1 cellular context compared by ENCODE assay signal in genomic region chr2:156400704-156401678, GRCh38.
TF ChIP-seq lines count a peak whose summit lies in the region.

No MANE protein-coding gene starts in this region.

TF ChIP-seq in HepG2, 621 proteins besides CTCF, POLR2A, EP300 and RAD21 (continued from another document and continues in another):
- TF ChIP-seq ZNF350 (CRISPR knock-in tag; IDR thresholded peaks at IDR 0.05; ENCODE audit: borderline replicate concordance, low read depth): no peak
- no peak for TF ChIP-seq NONO (IDR thresholded peaks at IDR 0.05)
- peak; percentile 36; the same call in 1 of the 2 replicates for TF ChIP-seq NONO (CRISPR knock-in tag; conservative IDR thresholded peaks at IDR 0.05)
- TF ChIP-seq TFAP4 (IDR thresholded peaks at IDR 0.05; ENCODE audit: borderline replicate concordance, low read depth): peak; percentile 26; the same call in 1 of the 2 replicates
- TF ChIP-seq ASH2L (IDR thresholded peaks at IDR 0.05; ENCODE audit: insufficient read length, low read depth, low read length): peak; percentile 91
- no peak for TF ChIP-seq ETV6 (CRISPR knock-in tag; conservative IDR thresholded peaks at IDR 0.05)
- TF ChIP-seq IRF1 (CRISPR knock-in tag; IDR thresholded peaks at IDR 0.05; ENCODE audit: low read depth): peak; percentile 10; the same call in 1 of the 2 replicates
- peak; percentile 96 for TF ChIP-seq NCOR1 (IDR thresholded peaks at IDR 0.05; ENCODE audit: borderline replicate concordance, low read length)
- TF ChIP-seq NFIC (IDR thresholded peaks at IDR 0.05; ENCODE audit: low read length): peak; percentile 58; the same call in 1 of the 2 replicates
- no peak for TF ChIP-seq MAZ (IDR thresholded peaks at IDR 0.05; ENCODE audit: borderline replicate concordance, low read depth, low read length)
- TF ChIP-seq MAZ (CRISPR knock-in tag; IDR thresholded peaks at IDR 0.05; ENCODE audit: low read depth): no peak; the same call in 1 of the 2 replicates
- no peak for TF ChIP-seq NPAS2 (CRISPR knock-in tag; IDR thresholded peaks at IDR 0.05; ENCODE audit: borderline replicate concordance)
- TF ChIP-seq NR2F6 (IDR thresholded peaks at IDR 0.05): peak; percentile 21; the same call in 1 of the 2 replicates
- TF ChIP-seq NR2F6 (CRISPR knock-in tag; IDR thresholded peaks at IDR 0.05): no peak
- no peak for TF ChIP-seq SUZ12 (IDR thresholded peaks at IDR 0.05; ENCODE audit: low read depth, low read length)
- TF ChIP-seq U2AF2 (IDR thresholded peaks at IDR 0.05; ENCODE audit: low read depth, low read length): no peak
- no peak for TF ChIP-seq SMARCC2 (IDR thresholded peaks at IDR 0.05)
- peak; percentile 99 to 100 for TF ChIP-seq HMGXB4 (CRISPR knock-in tag; IDR thresholded peaks at IDR 0.05; ENCODE audit: borderline replicate concordance in 1 of 2, low read depth in 1 of 2)
- peak; percentile 40 for TF ChIP-seq CREM (IDR thresholded peaks at IDR 0.05)
- no peak for TF ChIP-seq CREM (CRISPR knock-in tag; IDR thresholded peaks at IDR 0.05)
- no peak for TF ChIP-seq ZNF614 (CRISPR knock-in tag; IDR thresholded peaks at IDR 0.05; ENCODE audit: borderline replicate concordance)
- no peak for TF ChIP-seq ZFP82 (CRISPR knock-in tag; IDR thresholded peaks at IDR 0.05; ENCODE audit: borderline replicate concordance)
- no peak for TF ChIP-seq ZBTB42 (CRISPR knock-in tag; IDR thresholded peaks at IDR 0.05)
- TF ChIP-seq SAP130 (CRISPR knock-in tag; IDR thresholded peaks at IDR 0.05; ENCODE audit: low read depth): peak; percentile 56; the same call in 1 of the 2 replicates
- TF ChIP-seq ZNF615 (CRISPR knock-in tag; IDR thresholded peaks at IDR 0.05; ENCODE audit: borderline replicate concordance): peak; percentile 91
- TF ChIP-seq ZNF598 (CRISPR knock-in tag; IDR thresholded peaks at IDR 0.05; ENCODE audit: borderline replicate concordance): peak; percentile 37; the same call in 1 of the 2 replicates
- TF ChIP-seq FOXC1 (CRISPR knock-in tag; IDR thresholded peaks at IDR 0.05; ENCODE audit: borderline replicate concordance): no peak
- no peak for TF ChIP-seq ZNF207 (IDR thresholded peaks at IDR 0.05; ENCODE audit: borderline replicate concordance)
- TF ChIP-seq ZNF256 (CRISPR knock-in tag; conservative IDR thresholded peaks at IDR 0.05): no peak
- TF ChIP-seq ZBTB25 (CRISPR knock-in tag; IDR thresholded peaks at IDR 0.05): 0 out of 2 replicates have a peak, but pooled peaks have one; percentile 59
- TF ChIP-seq GLI4 (CRISPR knock-in tag; IDR thresholded peaks at IDR 0.05; ENCODE audit: borderline replicate concordance): no peak
- TF ChIP-seq TBL1XR1 (IDR thresholded peaks at IDR 0.05; ENCODE audit: borderline replicate concordance, low read length, partially characterized antibody): peak; percentile 60
- no peak for TF ChIP-seq HNRNPL (IDR thresholded peaks at IDR 0.05; ENCODE audit: low read depth, low read length)
- no peak for TF ChIP-seq AGO1 (IDR thresholded peaks at IDR 0.05; ENCODE audit: low read depth, low read length, poor library complexity, severe bottlenecking)
- TF ChIP-seq ELF4 (CRISPR knock-in tag; IDR thresholded peaks at IDR 0.05; ENCODE audit: borderline replicate concordance): no peak
- 0 out of 2 replicates have a peak, but pooled peaks have one; percentile 39 for TF ChIP-seq KDM5A (IDR thresholded peaks at IDR 0.05; ENCODE audit: borderline replicate concordance, low read length)
- no peak for TF ChIP-seq ZNF317 (CRISPR knock-in tag; IDR thresholded peaks at IDR 0.05)
- TF ChIP-seq ZNF710 (CRISPR knock-in tag; IDR thresholded peaks at IDR 0.05; ENCODE audit: borderline replicate concordance): no peak
- no peak for TF ChIP-seq ZNF563 (CRISPR knock-in tag; IDR thresholded peaks at IDR 0.05)
- no peak for TF ChIP-seq ZKSCAN5 (CRISPR knock-in tag; IDR thresholded peaks at IDR 0.05)
- TF ChIP-seq ZBTB33 (CRISPR knock-in tag; IDR thresholded peaks at IDR 0.05): peak; percentile 45; the same call in 1 of the 2 replicates
- TF ChIP-seq ZNF564 (CRISPR knock-in tag; IDR thresholded peaks at IDR 0.05): peak; percentile 48; the same call in 1 of the 2 replicates
- TF ChIP-seq UBTF (CRISPR knock-in tag; IDR thresholded peaks at IDR 0.05): no peak; the same call in 1 of the 2 replicates
- TF ChIP-seq ZNF121 (CRISPR knock-in tag; IDR thresholded peaks at IDR 0.05): no peak
- peak; percentile 54; the same call in 1 of the 2 replicates for TF ChIP-seq ZNF629 (CRISPR knock-in tag; conservative IDR thresholded peaks at IDR 0.05)
- no peak for TF ChIP-seq AGO2 (optimal IDR thresholded peaks at IDR 0.05; ENCODE audit: low read depth, low read length)
- peak; percentile 93 for TF ChIP-seq SSRP1 (CRISPR knock-in tag; IDR thresholded peaks at IDR 0.05)
- TF ChIP-seq TBP (CRISPR knock-in tag; IDR thresholded peaks at IDR 0.05): no peak
- no peak for TF ChIP-seq ETV5 (CRISPR knock-in tag; IDR thresholded peaks at IDR 0.05; ENCODE audit: borderline replicate concordance)
- TF ChIP-seq ZBTB7B (CRISPR knock-in tag; IDR thresholded peaks at IDR 0.05): 0 out of 2 replicates have a peak, but pooled peaks have one; percentile 46
- no peak for TF ChIP-seq KAT2B (IDR thresholded peaks at IDR 0.05; ENCODE audit: borderline replicate concordance, low read depth, low read length)
- peak; percentile 65; the same call in 1 of the 2 replicates for TF ChIP-seq ZNF205 (CRISPR knock-in tag; IDR thresholded peaks at IDR 0.05)
- peak; percentile 60 for TF ChIP-seq THAP11 (CRISPR knock-in tag; IDR thresholded peaks at IDR 0.05)
- TF ChIP-seq FOXA3 (CRISPR knock-in tag; IDR thresholded peaks at IDR 0.05): peak; percentile 58; the same call in 1 of the 2 replicates
- TF ChIP-seq GATAD1 (CRISPR knock-in tag; IDR thresholded peaks at IDR 0.05): peak; percentile 35; the same call in 1 of the 2 replicates
- TF ChIP-seq HIVEP1 (CRISPR knock-in tag; IDR thresholded peaks at IDR 0.05): no peak
- peak; percentile 36 for TF ChIP-seq SRSF1 (optimal IDR thresholded peaks at IDR 0.05; ENCODE audit: low read depth, low read length)
- TF ChIP-seq GRHL1 (CRISPR knock-in tag; conservative IDR thresholded peaks at IDR 0.05): no peak
- TF ChIP-seq PLSCR1 (CRISPR knock-in tag; IDR thresholded peaks at IDR 0.05; ENCODE audit: borderline replicate concordance): no peak
- no peak for TF ChIP-seq NR0B2 (CRISPR knock-in tag; IDR thresholded peaks at IDR 0.05)
